ENCODE assay signal across 8 cellular contexts in the genomic region with DNA sequence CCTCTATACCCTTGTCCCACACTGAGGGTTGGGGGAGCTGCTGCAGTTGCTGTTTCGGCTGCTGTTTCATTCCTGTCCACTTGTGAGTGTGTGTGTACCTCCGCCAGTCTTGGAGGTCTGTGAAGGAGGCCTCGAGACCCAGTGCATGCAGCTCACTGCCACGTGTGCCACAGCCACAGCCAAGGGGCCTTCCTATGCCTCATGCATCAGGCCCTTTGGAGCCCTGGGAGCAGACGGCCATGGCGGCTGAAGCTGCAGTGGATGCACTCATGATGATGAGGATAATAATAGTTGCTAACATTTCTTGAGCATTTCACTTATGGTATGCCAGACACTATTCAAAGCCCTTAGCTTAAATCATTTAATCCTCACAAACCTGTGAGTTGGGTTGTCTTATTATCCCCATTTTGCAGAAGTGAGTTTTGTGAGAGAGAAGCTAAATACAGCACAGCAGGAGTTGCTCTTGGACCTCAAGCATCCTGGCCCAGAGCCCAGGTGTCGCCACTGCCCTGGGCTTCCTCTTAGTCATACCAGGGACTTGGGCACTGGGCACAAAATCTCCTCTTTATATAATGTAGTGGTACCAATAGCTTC.
DNase-seq lines count a peak whose midpoint lies in the region; ATAC-seq, FAIRE-seq and TF ChIP-seq lines count a peak whose summit lies in the region.

No MANE protein-coding gene starts in this region.

- H2BK15ac ChIP-seq in mesenchymal stem cell (ENCODE audit: low read depth, poor library complexity, severe bottlenecking): no peak overlapping the region

- peaks cover 6% of the 10 kb centered on the region for H3K79me1 ChIP-seq in mesenchymal stem cell (replicated peaks; ENCODE audit: low read length, poor library complexity, severe bottlenecking)

- TF ChIP-seq POLR2A in NB4 (IDR thresholded peaks at IDR 0.05; ENCODE audit: extremely low read depth, insufficient read length): no peak
- no peak for TF ChIP-seq POLR2A in breast epithelium (IDR thresholded peaks at IDR 0.05)

- ATAC-seq in GM21447 (IDR thresholded peaks at IDR 0.05; ENCODE audit: unreplicated experiment): no peak

- peak overlapping the region; percentile 84 to 97 for H2BK12ac ChIP-seq in mesenchymal stem cell (ENCODE audit: low read length in 2 of 2)

- H3K9ac ChIP-seq in mesenchymal stem cell (ENCODE audit: low read length): no peak overlapping the region

- no peaks in the 10 kb centered on the region for H3K9me3 ChIP-seq in breast epithelium
- H3K9me3 ChIP-seq in mesenchymal stem cell (ENCODE audit: control insufficient read depth, low read length): no peaks in the 10 kb centered on the region

- no peak overlapping the region for H3K4me2 ChIP-seq in mesenchymal stem cell (ENCODE audit: low read length, poor library complexity, severe bottlenecking)

- peak overlapping the region; percentile 98 for H4K91ac ChIP-seq in mesenchymal stem cell (ENCODE audit: low read length)

- H2AK5ac ChIP-seq in mesenchymal stem cell (ENCODE audit: low read length, severe bottlenecking): peak overlapping the region; percentile 4

- H2BK5ac ChIP-seq in mesenchymal stem cell (ENCODE audit: low read depth, low read length, poor library complexity, severe bottlenecking): no peak overlapping the region

- 92% methylated on average over 4 of the region's 7 CpGs for WGBS in mesenchymal stem cell

- no peaks in the 10 kb centered on the region for H3K36me3 ChIP-seq in breast epithelium
- H3K36me3 ChIP-seq in mesenchymal stem cell (ENCODE audit: control insufficient read depth in 1 of 2, insufficient read depth in 2 of 2, low read depth in 1 of 2, low read length in 2 of 2): no peaks in the 10 kb centered on the region

- H3K18ac ChIP-seq in mesenchymal stem cell (ENCODE audit: low read depth in 1 of 2, low read length in 2 of 2): peak overlapping the region; percentile 92 to 96

- H2AFZ ChIP-seq in mesenchymal stem cell (ENCODE audit: low read depth, low read length): no peak overlapping the region

- peak overlapping the region in 1 of 2 experiments; percentile 81 for H3K14ac ChIP-seq in mesenchymal stem cell (ENCODE audit: low read length in 2 of 2)

- TF ChIP-seq CTCF in NB4 (IDR thresholded peaks at IDR 0.05; ENCODE audit: low read depth, low read length) (no peak), breast epithelium (IDR thresholded peaks at IDR 0.05) (no peak)

- DNase-seq in EL: peak; percentile 54
- peak; percentile 28 for DNase-seq in NB4 (ENCODE audit: low read depth)
- DNase-seq in breast epithelium (ENCODE audit: low spot score in 2 of 2): peak; percentile 64 to 68
- peak; percentile 44 for DNase-seq in mesenchymal stem cell
- peak; percentile 62 for DNase-seq in urothelium cell line (ENCODE audit: low spot score)
- DNase-seq in GM19240 (ENCODE audit: insufficient read length, low spot score): no peak
- DNase-seq in NCI-H510A treated with DMSO at 0.1 percent for 48 hours (lab: John Stamatoyannopoulos, UW): no peak

- no peak overlapping the region for H3K23ac ChIP-seq in mesenchymal stem cell (ENCODE audit: low read length in 2 of 2)

- H3K4ac ChIP-seq in mesenchymal stem cell (ENCODE audit: low read depth in 1 of 2, low read length in 2 of 2): peak overlapping the region; percentile 79 to 80

- peak; percentile 65 for FAIRE-seq in urothelium cell line (lab: Jason Lieb, UNC)

- H3K27ac ChIP-seq in breast epithelium (peak overlapping the region; percentile 82 to 91), mesenchymal stem cell (ENCODE audit: low read length, poor library complexity, severe bottlenecking) (no peak overlapping the region)

- H3K4me1 ChIP-seq in breast epithelium (peaks cover 0 to 4% of the 10 kb centered on the region in 2 donors), mesenchymal stem cell (ENCODE audit: control insufficient read depth, insufficient read depth, low read depth, low read length) (peaks cover 6% of the 10 kb centered on the region)

- no peaks in the 10 kb centered on the region for H3K27me3 ChIP-seq in breast epithelium
- no peaks in the 10 kb centered on the region for H3K27me3 ChIP-seq in mesenchymal stem cell (ENCODE audit: control insufficient read depth in 1 of 2, insufficient read depth in 1 of 2, low read length in 2 of 2)

- H3K4me3 ChIP-seq in NB4 (ENCODE audit: low read depth, low read length): no peak overlapping the region
- H3K4me3 ChIP-seq in breast epithelium: no peak overlapping the region
- H3K4me3 ChIP-seq in mesenchymal stem cell (ENCODE audit: insufficient read depth in 1 of 2, low read depth in 1 of 2, low read length in 2 of 2): no peak overlapping the region

- H2BK120ac ChIP-seq in mesenchymal stem cell (ENCODE audit: low read depth, low read length): peak overlapping the region; percentile 76

- peak overlapping the region; percentile 97 for H4K8ac ChIP-seq in mesenchymal stem cell (ENCODE audit: low read length)

- intact Hi-C loops in breast epithelium (cut with DNase I; ENCODE audit: low total_unique reads): no loop called here

Comparison
In these comparisons a context has a peak if more than half of its experiments do, and no peak if none do; other contexts are left out.
1. DNase-seq: peak in EL (single experiment), NB4 (single experiment), breast epithelium (2 of 2), mesenchymal stem cell (single experiment) and urothelium cell line (single experiment); none in GM19240 (single experiment) and NCI-H510A treated with DMSO at 0.1 percent for 48 hours (single experiment).